Comparison of ENCODE assay signal across 1 cellular context in the genomic region with DNA sequence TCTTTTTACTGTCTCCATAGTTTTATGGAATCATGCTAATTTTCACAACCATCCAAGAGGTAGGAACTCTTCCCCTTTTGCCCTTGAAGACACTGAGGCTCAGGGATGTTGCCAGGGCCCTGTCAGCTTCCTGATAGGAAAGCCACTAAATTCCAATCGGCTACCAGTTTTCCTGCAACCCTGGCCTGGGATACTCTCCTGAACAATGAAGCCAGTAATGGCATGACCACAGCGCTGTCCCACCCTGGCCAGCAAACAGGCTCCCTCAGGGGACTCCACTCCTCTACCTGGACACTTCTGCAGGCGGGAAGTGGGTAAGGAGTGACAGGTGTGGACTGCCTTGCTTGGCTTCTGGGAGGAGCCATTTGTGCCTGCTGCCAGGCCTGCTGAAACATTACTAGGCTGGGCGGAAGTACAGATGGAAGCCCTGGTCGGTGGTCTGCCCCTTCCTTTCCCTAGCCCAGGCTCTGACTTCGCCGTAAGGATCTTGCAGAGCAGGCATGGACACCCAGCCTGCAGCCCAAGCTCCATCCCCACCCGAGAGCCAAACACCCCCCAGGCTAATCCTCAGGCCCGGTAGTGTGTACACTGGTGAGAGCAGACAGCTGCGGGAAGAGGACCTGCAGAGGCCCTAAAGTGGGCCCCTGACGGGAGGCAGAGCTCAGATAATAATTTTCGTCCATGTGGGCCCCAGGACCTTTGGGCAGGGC.
TF ChIP-seq lines count a peak whose summit lies in the region.

No MANE protein-coding gene starts in this region.

TF ChIP-seq in H1, 55 proteins besides CTCF, POLR2A, EP300 and RAD21:
- TF ChIP-seq PHF8 (conservative IDR thresholded peaks at IDR 0.05; ENCODE audit: low read depth, low read length) (no peak), SAP30 (IDR thresholded peaks at IDR 0.05; ENCODE audit: insufficient read depth, insufficient replicate concordance, low read length) (no peak), KDM4A (IDR thresholded peaks at IDR 0.05; ENCODE audit: low read depth, low read length, severe bottlenecking) (no peak), BCL11A (IDR thresholded peaks at IDR 0.05; ENCODE audit: low read depth in 2 of 2, low read length in 2 of 2) (no peak), SIN3A (conservative IDR thresholded peaks at IDR 0.05 in 1 of 2, IDR thresholded peaks at IDR 0.05 in 1 of 2; ENCODE audit: low read depth in 1 of 2, low read length in 2 of 2) (no peak), NRF1 (IDR thresholded peaks at IDR 0.05; ENCODE audit: low read depth, low read length) (no peak), KDM5A (IDR thresholded peaks at IDR 0.05; ENCODE audit: low read length) (no peak), SIX5 (IDR thresholded peaks at IDR 0.05; ENCODE audit: low read depth, low read length) (no peak), CBX5 (IDR thresholded peaks at IDR 0.05; ENCODE audit: low read depth, low read length) (no peak)
- TF ChIP-seq, protein P1, sequence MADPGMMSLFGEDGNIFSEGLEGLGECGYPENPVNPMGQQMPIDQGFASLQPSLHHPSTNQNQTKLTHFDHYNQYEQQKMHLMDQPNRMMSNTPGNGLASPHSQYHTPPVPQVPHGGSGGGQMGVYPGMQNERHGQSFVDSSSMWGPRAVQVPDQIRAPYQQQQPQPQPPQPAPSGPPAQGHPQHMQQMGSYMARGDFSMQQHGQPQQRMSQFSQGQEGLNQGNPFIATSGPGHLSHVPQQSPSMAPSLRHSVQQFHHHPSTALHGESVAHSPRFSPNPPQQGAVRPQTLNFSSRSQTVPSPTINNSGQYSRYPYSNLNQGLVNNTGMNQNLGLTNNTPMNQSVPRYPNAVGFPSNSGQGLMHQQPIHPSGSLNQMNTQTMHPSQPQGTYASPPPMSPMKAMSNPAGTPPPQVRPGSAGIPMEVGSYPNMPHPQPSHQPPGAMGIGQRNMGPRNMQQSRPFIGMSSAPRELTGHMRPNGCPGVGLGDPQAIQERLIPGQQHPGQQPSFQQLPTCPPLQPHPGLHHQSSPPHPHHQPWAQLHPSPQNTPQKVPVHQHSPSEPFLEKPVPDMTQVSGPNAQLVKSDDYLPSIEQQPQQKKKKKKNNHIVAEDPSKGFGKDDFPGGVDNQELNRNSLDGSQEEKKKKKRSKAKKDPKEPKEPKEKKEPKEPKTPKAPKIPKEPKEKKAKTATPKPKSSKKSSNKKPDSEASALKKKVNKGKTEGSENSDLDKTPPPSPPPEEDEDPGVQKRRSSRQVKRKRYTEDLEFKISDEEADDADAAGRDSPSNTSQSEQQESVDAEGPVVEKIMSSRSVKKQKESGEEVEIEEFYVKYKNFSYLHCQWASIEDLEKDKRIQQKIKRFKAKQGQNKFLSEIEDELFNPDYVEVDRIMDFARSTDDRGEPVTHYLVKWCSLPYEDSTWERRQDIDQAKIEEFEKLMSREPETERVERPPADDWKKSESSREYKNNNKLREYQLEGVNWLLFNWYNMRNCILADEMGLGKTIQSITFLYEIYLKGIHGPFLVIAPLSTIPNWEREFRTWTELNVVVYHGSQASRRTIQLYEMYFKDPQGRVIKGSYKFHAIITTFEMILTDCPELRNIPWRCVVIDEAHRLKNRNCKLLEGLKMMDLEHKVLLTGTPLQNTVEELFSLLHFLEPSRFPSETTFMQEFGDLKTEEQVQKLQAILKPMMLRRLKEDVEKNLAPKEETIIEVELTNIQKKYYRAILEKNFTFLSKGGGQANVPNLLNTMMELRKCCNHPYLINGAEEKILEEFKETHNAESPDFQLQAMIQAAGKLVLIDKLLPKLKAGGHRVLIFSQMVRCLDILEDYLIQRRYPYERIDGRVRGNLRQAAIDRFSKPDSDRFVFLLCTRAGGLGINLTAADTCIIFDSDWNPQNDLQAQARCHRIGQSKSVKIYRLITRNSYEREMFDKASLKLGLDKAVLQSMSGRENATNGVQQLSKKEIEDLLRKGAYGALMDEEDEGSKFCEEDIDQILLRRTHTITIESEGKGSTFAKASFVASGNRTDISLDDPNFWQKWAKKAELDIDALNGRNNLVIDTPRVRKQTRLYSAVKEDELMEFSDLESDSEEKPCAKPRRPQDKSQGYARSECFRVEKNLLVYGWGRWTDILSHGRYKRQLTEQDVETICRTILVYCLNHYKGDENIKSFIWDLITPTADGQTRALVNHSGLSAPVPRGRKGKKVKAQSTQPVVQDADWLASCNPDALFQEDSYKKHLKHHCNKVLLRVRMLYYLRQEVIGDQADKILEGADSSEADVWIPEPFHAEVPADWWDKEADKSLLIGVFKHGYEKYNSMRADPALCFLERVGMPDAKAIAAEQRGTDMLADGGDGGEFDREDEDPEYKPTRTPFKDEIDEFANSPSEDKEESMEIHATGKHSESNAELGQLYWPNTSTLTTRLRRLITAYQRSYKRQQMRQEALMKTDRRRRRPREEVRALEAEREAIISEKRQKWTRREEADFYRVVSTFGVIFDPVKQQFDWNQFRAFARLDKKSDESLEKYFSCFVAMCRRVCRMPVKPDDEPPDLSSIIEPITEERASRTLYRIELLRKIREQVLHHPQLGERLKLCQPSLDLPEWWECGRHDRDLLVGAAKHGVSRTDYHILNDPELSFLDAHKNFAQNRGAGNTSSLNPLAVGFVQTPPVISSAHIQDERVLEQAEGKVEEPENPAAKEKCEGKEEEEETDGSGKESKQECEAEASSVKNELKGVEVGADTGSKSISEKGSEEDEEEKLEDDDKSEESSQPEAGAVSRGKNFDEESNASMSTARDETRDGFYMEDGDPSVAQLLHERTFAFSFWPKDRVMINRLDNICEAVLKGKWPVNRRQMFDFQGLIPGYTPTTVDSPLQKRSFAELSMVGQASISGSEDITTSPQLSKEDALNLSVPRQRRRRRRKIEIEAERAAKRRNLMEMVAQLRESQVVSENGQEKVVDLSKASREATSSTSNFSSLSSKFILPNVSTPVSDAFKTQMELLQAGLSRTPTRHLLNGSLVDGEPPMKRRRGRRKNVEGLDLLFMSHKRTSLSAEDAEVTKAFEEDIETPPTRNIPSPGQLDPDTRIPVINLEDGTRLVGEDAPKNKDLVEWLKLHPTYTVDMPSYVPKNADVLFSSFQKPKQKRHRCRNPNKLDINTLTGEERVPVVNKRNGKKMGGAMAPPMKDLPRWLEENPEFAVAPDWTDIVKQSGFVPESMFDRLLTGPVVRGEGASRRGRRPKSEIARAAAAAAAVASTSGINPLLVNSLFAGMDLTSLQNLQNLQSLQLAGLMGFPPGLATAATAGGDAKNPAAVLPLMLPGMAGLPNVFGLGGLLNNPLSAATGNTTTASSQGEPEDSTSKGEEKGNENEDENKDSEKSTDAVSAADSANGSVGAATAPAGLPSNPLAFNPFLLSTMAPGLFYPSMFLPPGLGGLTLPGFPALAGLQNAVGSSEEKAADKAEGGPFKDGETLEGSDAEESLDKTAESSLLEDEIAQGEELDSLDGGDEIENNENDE (IDR thresholded peaks at IDR 0.05; ENCODE audit: insufficient replicate concordance, low read length), result no peak
